In the genomic region with DNA sequence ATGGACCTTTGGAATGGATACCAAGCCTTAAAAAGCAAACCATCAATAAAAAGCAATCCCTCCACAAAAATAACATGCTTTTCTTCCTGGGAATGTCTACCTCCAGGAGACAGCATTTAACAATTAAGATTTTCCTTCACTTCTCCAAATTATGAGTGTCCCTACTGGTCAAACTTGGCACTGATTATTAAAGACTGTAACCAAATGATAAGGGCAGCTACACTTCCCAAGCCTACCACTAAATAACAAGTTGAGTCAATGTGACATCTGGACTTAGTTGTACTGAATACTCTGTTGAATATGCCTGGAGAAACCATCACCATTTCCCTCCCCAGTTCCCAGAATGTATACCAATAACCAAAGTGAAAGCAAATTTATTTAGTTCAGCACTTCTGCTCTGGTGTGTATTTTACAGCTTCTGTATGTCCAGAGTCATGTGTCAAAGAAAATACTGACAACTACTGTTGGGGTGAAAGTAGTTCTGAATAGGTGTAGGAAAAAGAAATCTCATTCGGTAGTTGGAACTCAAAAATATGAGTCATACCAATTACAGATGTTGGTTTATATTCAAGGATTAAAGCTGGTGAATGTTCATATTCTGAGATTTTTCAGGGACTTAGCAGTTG, we compare ENCODE assay signal across 1 cellular context.
TF ChIP-seq lines count a peak whose summit lies in the region.

No MANE protein-coding gene starts in this region.

TF ChIP-seq in GM12878, 131 proteins besides CTCF, POLR2A, EP300 and RAD21 (continued from another document):
- TF ChIP-seq, protein P1, sequence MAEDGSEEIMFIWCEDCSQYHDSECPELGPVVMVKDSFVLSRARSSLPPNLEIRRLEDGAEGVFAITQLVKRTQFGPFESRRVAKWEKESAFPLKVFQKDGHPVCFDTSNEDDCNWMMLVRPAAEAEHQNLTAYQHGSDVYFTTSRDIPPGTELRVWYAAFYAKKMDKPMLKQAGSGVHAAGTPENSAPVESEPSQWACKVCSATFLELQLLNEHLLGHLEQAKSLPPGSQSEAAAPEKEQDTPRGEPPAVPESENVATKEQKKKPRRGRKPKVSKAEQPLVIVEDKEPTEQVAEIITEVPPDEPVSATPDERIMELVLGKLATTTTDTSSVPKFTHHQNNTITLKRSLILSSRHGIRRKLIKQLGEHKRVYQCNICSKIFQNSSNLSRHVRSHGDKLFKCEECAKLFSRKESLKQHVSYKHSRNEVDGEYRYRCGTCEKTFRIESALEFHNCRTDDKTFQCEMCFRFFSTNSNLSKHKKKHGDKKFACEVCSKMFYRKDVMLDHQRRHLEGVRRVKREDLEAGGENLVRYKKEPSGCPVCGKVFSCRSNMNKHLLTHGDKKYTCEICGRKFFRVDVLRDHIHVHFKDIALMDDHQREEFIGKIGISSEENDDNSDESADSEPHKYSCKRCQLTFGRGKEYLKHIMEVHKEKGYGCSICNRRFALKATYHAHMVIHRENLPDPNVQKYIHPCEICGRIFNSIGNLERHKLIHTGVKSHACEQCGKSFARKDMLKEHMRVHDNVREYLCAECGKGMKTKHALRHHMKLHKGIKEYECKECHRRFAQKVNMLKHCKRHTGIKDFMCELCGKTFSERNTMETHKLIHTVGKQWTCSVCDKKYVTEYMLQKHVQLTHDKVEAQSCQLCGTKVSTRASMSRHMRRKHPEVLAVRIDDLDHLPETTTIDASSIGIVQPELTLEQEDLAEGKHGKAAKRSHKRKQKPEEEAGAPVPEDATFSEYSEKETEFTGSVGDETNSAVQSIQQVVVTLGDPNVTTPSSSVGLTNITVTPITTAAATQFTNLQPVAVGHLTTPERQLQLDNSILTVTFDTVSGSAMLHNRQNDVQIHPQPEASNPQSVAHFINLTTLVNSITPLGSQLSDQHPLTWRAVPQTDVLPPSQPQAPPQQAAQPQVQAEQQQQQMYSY (CRISPR knock-in tag; IDR thresholded peaks at IDR 0.05), result no peak
- TF ChIP-seq FOS (IDR thresholded peaks at IDR 0.05; ENCODE audit: borderline replicate concordance, extremely low read depth, insufficient read length) (no peak), MEF2B (IDR thresholded peaks at IDR 0.05; ENCODE audit: partially characterized antibody, poor library complexity, severe bottlenecking) (no peak)
TF ChIP-seq in GM12878: peak in this region for 0.
